ENCODE assay signal across 34 cellular contexts in the genomic region with DNA sequence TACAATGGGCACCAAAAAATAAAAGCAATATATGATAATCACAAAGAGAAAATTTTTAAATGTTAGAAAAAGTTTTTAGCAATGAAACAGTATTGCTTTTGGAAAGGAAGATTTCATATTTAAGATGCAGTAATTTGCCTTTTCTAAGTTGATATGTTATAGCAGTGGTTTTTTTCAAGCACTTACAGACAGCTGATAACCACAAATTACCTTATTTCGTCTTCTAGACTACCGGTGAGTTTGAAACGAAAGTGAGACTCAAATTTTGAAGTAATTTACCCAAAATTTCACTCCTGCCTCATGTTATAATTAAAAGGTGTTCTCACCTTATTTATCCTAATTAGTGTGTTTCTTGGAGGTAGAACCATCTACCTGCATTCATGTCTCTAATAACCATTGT.
"Had no signal": no experiment of that assay in that cellular context is flagged by ENCODE, and none has a peak within 500 bp of the region (broad histone marks: within the 10 kb centered on the region; RNA-seq: fewer than 3 reads in every experiment).

No MANE protein-coding gene starts in this region.

- ATAC-seq: activated CD8-positive, alpha-beta T cell treated with anti-CD3 and anti-CD28 coated beads for 36 hours; activated naive CD4-positive, alpha-beta T cell treated with anti-CD3 and anti-CD28 coated beads, Interleukin-2, amount 50 U/mL, for 72 hours; activated T-cell treated with anti-CD3 and anti-CD28 coated beads, Interleukin-2, amount 50 U/mL, for 4 hours; activated T-cell treated with anti-CD3 and anti-CD28 coated beads, Interleukin-2, amount 50 U/mL, for 72 hours; activated T-helper 17 cell treated with anti-CD3 and anti-CD28 coated beads, Interleukin-2, amount 50 U/mL, for 72 hours; body of pancreas had no signal

- H3K27ac ChIP-seq: adrenal gland, body of pancreas, brain microvascular endothelial cell, breast epithelium, VCaP had no signal

- DNase-seq: activated B cell treated with CpG ODN at 0.5 μM for 24 hours; activated CD4-positive, alpha-beta memory T cell treated with anti-CD3 and anti-CD28 coated beads for 36 hours; activated CD4-positive, alpha-beta T cell treated with anti-CD3 and anti-CD28 coated beads for 4 hours; activated CD4-positive, alpha-beta T cell treated with anti-CD3 and anti-CD28 coated beads, Interleukin-2, amount 10 ng/mL, durations not matched to agents 24 days and 14 days; activated CD4-positive, alpha-beta T cell treated with anti-CD3 and anti-CD28 coated beads, Interleukin-2, amount 50 U/mL, for 1 hour; activated CD4-positive, alpha-beta T cell treated with anti-CD3 and anti-CD28 coated beads, Interleukin-2, amount 50 U/mL, for 4 hours; activated CD4-positive, CD25-positive, alpha-beta regulatory T cell treated with anti-CD3 and anti-CD28 coated beads, Interleukin-2, amount 50 U/mL, for 72 hours; activated CD8-positive, alpha-beta memory T cell treated with anti-CD3 and anti-CD28 coated beads, Interleukin-2, amount 50 U/mL, for 4 hours; activated CD8-positive, alpha-beta T cell treated with anti-CD3 and anti-CD28 coated beads for 36 hours; activated effector memory CD4-positive, alpha-beta T cell treated with anti-CD3 and anti-CD28 coated beads, Interleukin-2, amount 50 U/mL, for 16 hours; activated gamma-delta T cell treated with Interleukin-2 at 50 U/mL for 16 hours; activated naive CD4-positive, alpha-beta T cell; activated naive CD4-positive, alpha-beta T cell treated with anti-CD3 and anti-CD28 coated beads for 36 hours; activated naive CD4-positive, alpha-beta T cell treated with anti-CD3 and anti-CD28 coated beads, Interleukin-2, amount 50 U/mL, for 16 hours; activated naive CD8-positive, alpha-beta T cell treated with anti-CD3 and anti-CD28 coated beads for 36 hours; activated T-cell treated with anti-CD3 and anti-CD28 coated beads for 4 hours; activated T-cell treated with anti-CD3 and anti-CD28 coated beads, Interleukin-2, amount 50 U/mL, for 1 hour; activated T-cell treated with anti-CD3 and anti-CD28 coated beads, Interleukin-2, amount 50 U/mL, for 4 hours; activated T-cell treated with anti-CD3 and anti-CD28 coated beads, Interleukin-2, amount 50 U/mL, for 72 hours; adrenal gland; amniotic stem cell; aorta; body of pancreas; brain microvascular endothelial cell; central memory CD4-positive, alpha-beta T cell; T-helper 1 cell; T-helper 2 cell; T-helper 9 cell had no signal

- H3K27me3 ChIP-seq: adrenal gland, body of pancreas, brain microvascular endothelial cell, breast epithelium had no signal

- H3K9me3 ChIP-seq: adrenal gland, body of pancreas, breast epithelium had no signal

- H3K4me1 ChIP-seq: adrenal gland, body of pancreas, breast epithelium had no signal

- H3K36me3 ChIP-seq: adrenal gland, brain microvascular endothelial cell, breast epithelium had no signal

- FAIRE-seq: astrocyte, TTC549 had no signal

- H3K4me3 ChIP-seq: adrenal gland, body of pancreas, breast epithelium had no signal
